Comparison of ENCODE assay signal across 23 cellular contexts in genomic region chr1:196891251-196891650, GRCh38. TPM values are rescaled to one million over a fixed set of nuclear protein-coding genes. Genes with fewer than 3 reads are reported as not detected.
DNase-seq lines count a peak whose midpoint lies in the region; ATAC-seq and TF ChIP-seq lines count a peak whose summit lies in the region.
"Had no signal": no experiment of that assay in that cellular context is flagged by ENCODE, and none has a peak within 500 bp of the region (broad histone marks: within the 10 kb centered on the region; RNA-seq: fewer than 3 reads in every experiment).

No MANE protein-coding gene starts in this region.

- no peaks in the 10 kb centered on the region for H3K79me2 ChIP-seq in SK-N-SH (ENCODE audit: insufficient read depth)
- H3K79me2 ChIP-seq in PC-9 (ENCODE audit: low read depth) = no peaks in the 10 kb centered on the region

- CTCF ChIA-PET in SK-N-SH (lab: Yijun Ruan, JAX) = no interaction called here
- CTCF ChIA-PET in PC-9 (lab: Charles Lee) = no interaction called here

- no peaks in the 10 kb centered on the region for H3K9me2 ChIP-seq in SK-N-SH
- no peaks in the 10 kb centered on the region for H3K9me2 ChIP-seq in PC-9 (ENCODE audit: insufficient read depth)

- H3K27me3 ChIP-seq in SK-N-SH (ENCODE audit: insufficient read depth) (no peaks in the 10 kb centered on the region), PC-9 (ENCODE audit: insufficient read depth, low read depth) (no peaks in the 10 kb centered on the region), right lobe of liver (no peaks in the 10 kb centered on the region)

- H3K4me2 ChIP-seq in SK-N-SH (no peak overlapping the region), PC-9 (no peak overlapping the region)
- H3K4me2 ChIP-seq: A549 had no signal

- ATAC-seq in SK-N-SH treated with all-trans-retinoic acid at 6 μM for 48 hours = no peak
- peak; percentile 45 to 69 (median 62) for ATAC-seq in right lobe of liver
- ATAC-seq: A549, HCT116, K562 had no signal

- no TSS peak for BruUV-seq in PC-9 (replicated peaks; lab: Mats Ljungman, UMichigan)

- no peak for TF ChIP-seq RAD21 in SK-N-SH (IDR thresholded peaks at IDR 0.05; ENCODE audit: low read length)

- TF ChIP-seq POLR2A in right lobe of liver (IDR thresholded peaks at IDR 0.05) = no peak

- H3K27ac ChIP-seq in SK-N-SH (ENCODE audit: low read depth in 2 of 2, low read length in 1 of 2) (no peak overlapping the region), PC-9 (no peak overlapping the region), right lobe of liver (peak overlapping the region; percentile 37 to 77 (median 72))
- H3K27ac ChIP-seq: 22Rv1, A549, C4-2B, HL-60 had no signal

- DNase-seq in SK-N-SH = no peak
- no peak for DNase-seq in PC-9
- DNase-seq in right lobe of liver = peak in 1 of 3 donors; percentile 24
- DNase-seq in NCI-H2196 (lab: John Stamatoyannopoulos, UW; ENCODE audit: unreplicated experiment) = no peak
- DNase-seq in NCI-H774 (lab: John Stamatoyannopoulos, UW) = no peak
- no peak for DNase-seq in stimulated activated CD4-positive, alpha-beta T cell treated with anti-CD3 and anti-CD28 coated beads, Interleukin-4, amount 100 ng/mL, for 4 hours
- DNase-seq: AML-193; CD4-positive, alpha-beta T cell; DMS79 treated with DMSO at 0.1 percent for 48 hours; GF-D8; GOT3; H7; HFFc6; IMR-90 had no signal

- TF ChIP-seq CTCF in SK-N-SH (IDR thresholded peaks at IDR 0.05) = no peak
- no peak for TF ChIP-seq CTCF in PC-9 (conservative IDR thresholded peaks at IDR 0.05)
- no peak for TF ChIP-seq CTCF in right lobe of liver (IDR thresholded peaks at IDR 0.05)

- H3F3A ChIP-seq in SK-N-SH (replicated peaks; ENCODE audit: insufficient read depth) = no peaks in the 10 kb centered on the region
- no peaks in the 10 kb centered on the region for H3F3A ChIP-seq in PC-9 (ENCODE audit: insufficient read depth, low read depth)

- H3K4me1 ChIP-seq in SK-N-SH (ENCODE audit: control insufficient read depth in 1 of 2, insufficient read depth in 2 of 2, low read depth in 1 of 2, low read length in 1 of 2) (no peaks in the 10 kb centered on the region), PC-9 (replicated peaks; ENCODE audit: insufficient read depth) (no peaks in the 10 kb centered on the region), right lobe of liver (peaks cover 0 to 28% (median 2%) of the 10 kb centered on the region in 4 donors)
- H3K4me1 ChIP-seq: A549 had no signal

- WGBS in SK-N-SH (ENCODE audit: low lambda C conversion rate) = 44% methylated on average over 6 of the region's 6 CpGs
- 29% methylated on average over 6 of the region's 6 CpGs for WGBS in right lobe of liver (ENCODE audit: insufficient coverage, low coverage, low lambda C conversion rate, missing lambda C conversion rate)

- peaks cover 0 to 4% of the 10 kb centered on the region in 2 experiments for H3K36me3 ChIP-seq in SK-N-SH (replicated peaks in 1 of 2; ENCODE audit: control insufficient read depth in 1 of 2, insufficient read depth in 2 of 2, low read length in 1 of 2)
- no peaks in the 10 kb centered on the region for H3K36me3 ChIP-seq in PC-9 (ENCODE audit: low read depth)
- H3K36me3 ChIP-seq in right lobe of liver = no peaks in the 10 kb centered on the region

- 0 out of 2 replicates have a peak overlapping the region, but pooled peaks have one; percentile 52 for H2AFZ ChIP-seq in SK-N-SH (ENCODE audit: low read depth)
- peak overlapping the region; percentile 81; the same call in 1 of the 2 replicates for H2AFZ ChIP-seq in PC-9

- H4K20me1 ChIP-seq in SK-N-SH (ENCODE audit: insufficient read depth) = no peaks in the 10 kb centered on the region
- H4K20me1 ChIP-seq in PC-9 (ENCODE audit: insufficient read depth) = no peaks in the 10 kb centered on the region

- TF ChIP-seq EP300 in SK-N-SH (IDR thresholded peaks at IDR 0.05; ENCODE audit: borderline replicate concordance in 1 of 2, low read depth in 1 of 2, low read length in 1 of 2) = no peak

- POLR2A ChIA-PET in SK-N-SH (lab: Yijun Ruan, JAX) = no interaction called here
- POLR2A ChIA-PET in PC-9 (lab: Charles Lee; ENCODE audit: unreplicated experiment) = no interaction called here

- H3K4me3 ChIP-seq in SK-N-SH (ENCODE audit: low read depth in 2 of 2, low read length in 1 of 2) (no peak overlapping the region), PC-9 (no peak overlapping the region), right lobe of liver (peak overlapping the region in 2 of 3 donors; percentile 46 to 54)
- H3K4me3 ChIP-seq: A549, K562 had no signal

- intact Hi-C loops in PC-9 (cut with micrococcal nuclease; ENCODE audit: unreplicated experiment) = no loop called here
- intact Hi-C loops in right lobe of liver (cut with DNase I) = no loop called here

- H3K9me3 ChIP-seq in SK-N-SH = no peaks in the 10 kb centered on the region
- no peaks in the 10 kb centered on the region; the same call in 1 of the 2 replicates for H3K9me3 ChIP-seq in PC-9 (ENCODE audit: insufficient read depth, low read depth)
- no peaks in the 10 kb centered on the region for H3K9me3 ChIP-seq in right lobe of liver
- H3K9me3 ChIP-seq: A549 had no signal

- H3K9ac ChIP-seq in SK-N-SH = no peak overlapping the region

TF ChIP-seq in SK-N-SH, 30 proteins besides CTCF, POLR2A, EP300 and RAD21:
- TF ChIP-seq GABPA (IDR thresholded peaks at IDR 0.05; ENCODE audit: low read depth) (no peak), TAF1 (IDR thresholded peaks at IDR 0.05; ENCODE audit: borderline replicate concordance, low read depth, low read length) (no peak), FOXM1 (IDR thresholded peaks at IDR 0.05; ENCODE audit: low read depth) (no peak), ELF1 (IDR thresholded peaks at IDR 0.05) (no peak)

TF ChIP-seq in SK-N-SH treated with all-trans-retinoic acid at 6 μM for 48 hours, 23 proteins besides CTCF, POLR2A, EP300 and RAD21:
- no peak for TF ChIP-seq RARB (CRISPR knock-in tag; IDR thresholded peaks at IDR 0.05)

RNA-seq across cellular contexts. Expression of gene CFHR4, which starts 3.4 kb away (rescaled TPM):
- polyA plus RNA-seq in SK-N-SH (2012; rRNA removed) = 0.03 TPM in 1 of 2 replicates, not detected in the other
- 0.01 TPM in 1 of 2 replicates, not detected in the other for polyA plus RNA-seq in SK-N-SH (2012; cell fraction: cytosol; rRNA removed)
- 0.02 TPM in 2 replicates for polyA plus RNA-seq in SK-N-SH (2012; cell fraction: nucleus; rRNA removed)
- total RNA-seq in PC-9 (2021) = not detected in 2 replicates
- total RNA-seq in right lobe of liver = 100 to 1,000 TPM in 1 of 6 experiments, 10 to 100 TPM in 5; 41.2 to 135 (median 60.9) TPM
- total RNA-seq: CD4-positive, alpha-beta T cell; H7; HFFc6; HT1080; IMR-90; K562 had no signal
- polyA plus RNA-seq: A549, BJ, IMR-90 had no signal

RNA-seq across cellular contexts. Expression of gene CFHR2, which starts 52.3 kb away (rescaled TPM):
- not detected in 2 replicates for polyA plus RNA-seq in SK-N-SH (2012; rRNA removed)
- not detected in 2 replicates for polyA plus RNA-seq in SK-N-SH (2012; cell fraction: cytosol; rRNA removed)
- polyA plus RNA-seq in SK-N-SH (2012; cell fraction: nucleus; rRNA removed) = not detected in 2 replicates
- total RNA-seq in PC-9 (2021) (not detected in 2 replicates), right lobe of liver (100 to 1,000 TPM; 242 to 674 (median 382) TPM)
- total RNA-seq: CD4-positive, alpha-beta T cell; H7; HFFc6; HT1080; IMR-90; K562 had no signal
- polyA plus RNA-seq: A549, BJ, IMR-90, K562 had no signal

Comparison
In these comparisons a context has a peak if more than half of its experiments do, and no peak if none do; other contexts are left out.
1. H3K27ac ChIP-seq: peak in right lobe of liver (3 of 3); none in SK-N-SH (0 of 2) and PC-9 (single experiment).
2. H3K4me3 ChIP-seq: peak in right lobe of liver (2 of 3); none in SK-N-SH (0 of 2) and PC-9 (single experiment).
3. RNA of gene CFHR4, which starts 3.4 kb away (total RNA-seq): 41.2 to 135 TPM in right lobe of liver; not detected in PC-9; every median in the first group is over 10 times any median in the second.
4. RNA of gene CFHR2, which starts 52.3 kb away (total RNA-seq): 242 to 674 TPM in right lobe of liver; not detected in PC-9; every median in the first group is over 100 times any median in the second.